In genomic region chr9:5587024-5587423, GRCh38 we compare ENCODE assay signal across 9 cellular contexts. TPM values are rescaled to one million over a fixed set of nuclear protein-coding genes. Genes with fewer than 3 reads are reported as not detected.
DNase-seq lines count a peak whose midpoint lies in the region; ATAC-seq, FAIRE-seq and TF ChIP-seq lines count a peak whose summit lies in the region.
"Had no signal": no experiment of that assay in that cellular context is flagged by ENCODE, and none has a peak within 500 bp of the region (broad histone marks: within the 10 kb centered on the region; RNA-seq: fewer than 3 reads in every experiment).

No MANE protein-coding gene starts in this region.

- H3K9ac ChIP-seq in OCI-LY1 (ENCODE audit: low read length) (no peak overlapping the region), astrocyte (ENCODE audit: low read length) (no peak overlapping the region)

- 78% methylated on average over 1 of the region's 1 CpG for WGBS in prostate gland

- no peaks in the 10 kb centered on the region for H3K27me3 Mint-ChIP-seq in CD4-positive, CD25-positive, alpha-beta regulatory T cell
- H3K27me3 Mint-ChIP-seq in astrocyte (ENCODE audit: low read depth, unreplicated experiment) (no peaks in the 10 kb centered on the region), progenitor cell of endocrine pancreas (no peaks in the 10 kb centered on the region)

- H3K9me3 ChIP-seq in CD4-positive, CD25-positive, alpha-beta regulatory T cell (ENCODE audit: control insufficient read depth in 2 of 2, low read length in 2 of 2): no peaks in the 10 kb centered on the region
- no peaks in the 10 kb centered on the region for H3K9me3 ChIP-seq in OCI-LY1 (ENCODE audit: low read length)
- H3K9me3 ChIP-seq in astrocyte (ENCODE audit: insufficient read depth, low read depth, low read length): no peaks in the 10 kb centered on the region
- no peaks in the 10 kb centered on the region for H3K9me3 ChIP-seq in prostate gland
- H3K9me3 ChIP-seq: upper lobe of left lung had no signal

- no peak overlapping the region for H3K4me3 ChIP-seq in CD4-positive, CD25-positive, alpha-beta regulatory T cell (ENCODE audit: low read depth, low read length)
- H3K4me3 ChIP-seq in OCI-LY1 (ENCODE audit: low read depth, low read length, poor library complexity, severe bottlenecking) (no peak overlapping the region), astrocyte (ENCODE audit: insufficient read depth, low read depth, low read length) (no peak overlapping the region), prostate gland (no peak overlapping the region)
- H3K4me3 ChIP-seq: upper lobe of left lung had no signal

- H3K9me2 ChIP-seq in OCI-LY1 (ENCODE audit: low read depth, low read length): no peaks in the 10 kb centered on the region

- TF ChIP-seq CTCF in OCI-LY1 (IDR thresholded peaks at IDR 0.05; ENCODE audit: low read length) (no peak), astrocyte (IDR thresholded peaks at IDR 0.05; ENCODE audit: insufficient read depth, low read depth, low read length) (no peak), progenitor cell of endocrine pancreas (IDR thresholded peaks at IDR 0.05; ENCODE audit: unreplicated experiment) (no peak), prostate gland (IDR thresholded peaks at IDR 0.05) (no peak)

- no peaks in the 10 kb centered on the region for H3F3A ChIP-seq in OCI-LY1 (ENCODE audit: insufficient read depth, low read length)

- no peak for ATAC-seq in CD4-positive, CD25-positive, alpha-beta regulatory T cell (ENCODE audit: low read depth in 2 of 2)
- ATAC-seq in HG02840 (IDR thresholded peaks at IDR 0.05; ENCODE audit: low FRiP score, unreplicated experiment): no peak

- H3K27me3 ChIP-seq in CD4-positive, CD25-positive, alpha-beta regulatory T cell (ENCODE audit: control insufficient read depth, insufficient read depth, low read length): peaks cover 2% of the 10 kb centered on the region
- H3K27me3 ChIP-seq in OCI-LY1 (ENCODE audit: insufficient read depth, low read length) (no peaks in the 10 kb centered on the region), astrocyte (ENCODE audit: insufficient read depth, low read length) (no peaks in the 10 kb centered on the region), prostate gland (replicated peaks; ENCODE audit: insufficient read depth) (no peaks in the 10 kb centered on the region)
- H3K27me3 ChIP-seq: upper lobe of left lung had no signal

- H3K27ac Mint-ChIP-seq in CD4-positive, CD25-positive, alpha-beta regulatory T cell: peak overlapping the region; percentile 34 to 91 (median 72)
- H3K27ac Mint-ChIP-seq in astrocyte (ENCODE audit: unreplicated experiment): peak overlapping the region; percentile 88
- H3K27ac Mint-ChIP-seq in progenitor cell of endocrine pancreas: peak overlapping the region; percentile 35

- H3K4me3 Mint-ChIP-seq in CD4-positive, CD25-positive, alpha-beta regulatory T cell: peak overlapping the region in 1 of 4 donors; percentile 74
- peak overlapping the region; percentile 34 for H3K4me3 Mint-ChIP-seq in astrocyte (ENCODE audit: unreplicated experiment)
- H3K4me3 Mint-ChIP-seq in progenitor cell of endocrine pancreas (ENCODE audit: low read depth): no peak overlapping the region

- H3K79me2 ChIP-seq in OCI-LY1 (ENCODE audit: insufficient read depth, low read length) (no peaks in the 10 kb centered on the region), astrocyte (ENCODE audit: insufficient read depth, low read length) (no peaks in the 10 kb centered on the region)

- H3K9me3 Mint-ChIP-seq in CD4-positive, CD25-positive, alpha-beta regulatory T cell: no peaks in the 10 kb centered on the region
- H3K9me3 Mint-ChIP-seq in astrocyte (ENCODE audit: unreplicated experiment) (no peaks in the 10 kb centered on the region), progenitor cell of endocrine pancreas (ENCODE audit: low read depth) (no peaks in the 10 kb centered on the region)

- H3K4me1 Mint-ChIP-seq in CD4-positive, CD25-positive, alpha-beta regulatory T cell: peaks cover 16 to 30% (median 26%) of the 10 kb centered on the region in 4 donors
- peaks cover 29% of the 10 kb centered on the region for H3K4me1 Mint-ChIP-seq in astrocyte (ENCODE audit: low read depth, unreplicated experiment)
- H3K4me1 Mint-ChIP-seq in progenitor cell of endocrine pancreas (ENCODE audit: low read depth): peaks cover 9% of the 10 kb centered on the region

- H3K36me3 ChIP-seq in CD4-positive, CD25-positive, alpha-beta regulatory T cell (ENCODE audit: control insufficient read depth, insufficient read depth, low read length): no peaks in the 10 kb centered on the region
- H3K36me3 ChIP-seq in OCI-LY1 (ENCODE audit: insufficient read depth, low read length) (no peaks in the 10 kb centered on the region), astrocyte (ENCODE audit: insufficient read depth, low read length) (no peaks in the 10 kb centered on the region), prostate gland (no peaks in the 10 kb centered on the region)
- H3K36me3 ChIP-seq: upper lobe of left lung had no signal

- intact Hi-C loops in prostate gland (cut with DNase I): loop anchor here (5.0 kb wide), 1 partner anchor 150 kb away; the partner anchor contains the start of gene PLGRKT

- no peaks in the 10 kb centered on the region for H3K36me3 Mint-ChIP-seq in CD4-positive, CD25-positive, alpha-beta regulatory T cell
- H3K36me3 Mint-ChIP-seq in astrocyte (ENCODE audit: low read depth, unreplicated experiment) (no peaks in the 10 kb centered on the region), progenitor cell of endocrine pancreas (ENCODE audit: insufficient read depth) (no peaks in the 10 kb centered on the region)

- TF ChIP-seq POLR2A in prostate gland (IDR thresholded peaks at IDR 0.05): no peak

- no peak overlapping the region for H3K27ac ChIP-seq in CD4-positive, CD25-positive, alpha-beta regulatory T cell (ENCODE audit: insufficient read depth, low read length, poor library complexity, severe bottlenecking)
- peak overlapping the region; percentile 64 for H3K27ac ChIP-seq in OCI-LY1 (ENCODE audit: low read depth, low read length, poor library complexity, severe bottlenecking)
- peak overlapping the region; percentile 60 for H3K27ac ChIP-seq in astrocyte (ENCODE audit: low read depth, low read length)
- H3K27ac ChIP-seq in prostate gland: no peak overlapping the region

- peaks cover 10% of the 10 kb centered on the region for H3K4me1 ChIP-seq in CD4-positive, CD25-positive, alpha-beta regulatory T cell (ENCODE audit: control insufficient read depth, insufficient read depth, low read length, poor library complexity, severe bottlenecking)
- H3K4me1 ChIP-seq in OCI-LY1 (ENCODE audit: insufficient read depth, low read length, severe bottlenecking) (peaks cover 53% of the 10 kb centered on the region), astrocyte (ENCODE audit: insufficient read depth, low read length) (peaks cover 22% of the 10 kb centered on the region), prostate gland (replicated peaks) (no peaks in the 10 kb centered on the region)

- H3K4me2 ChIP-seq in OCI-LY1 (ENCODE audit: low read length) (no peak overlapping the region; the same call in 1 of the 2 replicates), astrocyte (ENCODE audit: low read length) (peak overlapping the region; percentile 10)

- FAIRE-seq in astrocyte (lab: Jason Lieb, UNC): no peak

- H4K20me1 ChIP-seq in OCI-LY1 (ENCODE audit: insufficient read depth, low read length): no peaks in the 10 kb centered on the region
- H4K20me1 ChIP-seq in astrocyte (ENCODE audit: insufficient read depth, low read length): no peaks in the 10 kb centered on the region

- no peak for DNase-seq in CD4-positive, CD25-positive, alpha-beta regulatory T cell
- peak; percentile 74 for DNase-seq in astrocyte (ENCODE audit: low read depth)
- DNase-seq in progenitor cell of endocrine pancreas (ENCODE audit: low spot score, unreplicated experiment): no peak
- no peak for DNase-seq in GDM1 (lab: John Stamatoyannopoulos, UW)
- no peak for DNase-seq in SKM-1 treated with dmso at 0.1 percent for 144 hours (lab: John Stamatoyannopoulos, UW; ENCODE audit: unreplicated experiment)
- no peak for DNase-seq in prostate gland (ENCODE audit: low spot score)
- DNase-seq: upper lobe of left lung had no signal

- H2AFZ ChIP-seq in OCI-LY1 (ENCODE audit: low read length): no peak overlapping the region
- H2AFZ ChIP-seq in astrocyte (ENCODE audit: low read depth, low read length): no peak overlapping the region

RNA-seq across cellular contexts. Expression of gene RIC1, which starts 41.9 kb away (rescaled TPM):
- total RNA-seq in CD4-positive, CD25-positive, alpha-beta regulatory T cell: 29.9 TPM
- 1 to 10 TPM; 5.0 to 8.8 (median 6.4) TPM for polyA plus RNA-seq in CD4-positive, CD25-positive, alpha-beta regulatory T cell
- total RNA-seq in astrocyte: 50.9 and 53.8 TPM in 2 replicates
- total RNA-seq in progenitor cell of endocrine pancreas: 24.2 and 25.1 TPM in 2 replicates
- total RNA-seq in prostate gland: 10 to 100 TPM; 18.0 to 49.8 TPM

Comparison
In these comparisons a context has a peak if more than half of its experiments do, and no peak if none do; other contexts are left out.
1. H3K27ac ChIP-seq: peak in OCI-LY1 (single experiment) and astrocyte (single experiment); none in CD4-positive, CD25-positive, alpha-beta regulatory T cell (single experiment) and prostate gland (0 of 2).
2. H3K27ac Mint-ChIP-seq: peak in every context shown above with its lines; median percentile 88 in astrocyte; 72 in CD4-positive, CD25-positive, alpha-beta regulatory T cell; 35 in progenitor cell of endocrine pancreas.